ENCODE assay signal across 17 cellular contexts in the genomic region with DNA sequence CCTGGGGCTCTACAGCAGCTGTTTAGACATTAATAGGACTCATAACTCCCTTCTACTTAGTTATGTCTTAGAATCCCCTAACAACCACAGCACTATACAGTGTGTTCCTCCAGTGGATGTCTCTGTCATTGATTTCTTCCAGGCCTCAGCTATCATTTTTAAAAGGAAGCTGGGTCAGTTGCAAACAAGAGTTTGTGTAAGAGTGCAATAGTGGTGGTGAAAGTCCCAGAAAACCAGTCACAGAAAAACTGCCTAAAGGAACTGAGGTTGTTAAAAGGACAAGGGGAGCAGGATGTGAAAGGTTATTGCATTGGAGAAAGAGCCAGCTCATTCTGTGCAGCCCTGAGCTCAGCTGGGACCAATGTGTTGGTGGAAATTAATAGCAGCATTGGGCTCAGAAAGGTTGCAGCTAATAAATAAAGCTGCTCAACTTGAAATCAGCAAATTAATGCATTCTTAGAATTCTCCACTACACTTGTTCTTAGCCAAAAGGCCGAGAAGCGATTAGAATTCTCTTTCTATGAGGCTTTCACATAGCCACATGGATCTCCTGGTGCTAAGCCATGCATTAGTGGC. TPM values are rescaled to one million over a fixed set of nuclear protein-coding genes. Genes with fewer than 3 reads are reported as not detected.
A peak's percentile ranks its signal among the peaks of the same experiment; 100 is the strongest.
DNase-seq lines count a peak whose midpoint lies in the region; ATAC-seq and TF ChIP-seq lines count a peak whose summit lies in the region.
"Had no signal": no experiment of that assay in that cellular context is flagged by ENCODE, and none has a peak within 500 bp of the region (broad histone marks: within the 10 kb centered on the region; RNA-seq: fewer than 3 reads in every experiment).

No MANE protein-coding gene starts in this region.

- peaks cover 4% of the 10 kb centered on the region for H3K4me1 Mint-ChIP-seq in chondrocyte (ENCODE audit: low read depth)
- H3K4me1 Mint-ChIP-seq in nephron: peaks cover 5% of the 10 kb centered on the region

- H3K27me3 Mint-ChIP-seq in chondrocyte (ENCODE audit: low read depth): no peaks in the 10 kb centered on the region
- H3K27me3 Mint-ChIP-seq in nephron (ENCODE audit: low read depth): no peaks in the 10 kb centered on the region

- H2AK5ac ChIP-seq in IMR-90 (ENCODE audit: low read depth, low read length): no peak overlapping the region

- TF ChIP-seq RAD21 in IMR-90 (IDR thresholded peaks at IDR 0.05; ENCODE audit: low read length): no peak

- H4K20me1 ChIP-seq in IMR-90 (ENCODE audit: insufficient read depth, low read length): no peaks in the 10 kb centered on the region

- no peak overlapping the region for H3K14ac ChIP-seq in IMR-90 (replicated peaks; ENCODE audit: low read depth, low read length)

- no CpG with 5 or more reads among the region's 2 CpGs for WGBS in IMR-90 (ENCODE audit: extremely low coverage in 2 of 2, insufficient read length in 1 of 2), 2 experiments

- TF ChIP-seq CTCF in BJ (IDR thresholded peaks at IDR 0.05; ENCODE audit: insufficient read depth, low read depth, low read length) (no peak), IMR-90 (conservative IDR thresholded peaks at IDR 0.05; ENCODE audit: low read depth, low read length) (no peak), chondrocyte (IDR thresholded peaks at IDR 0.05) (no peak), nephron (IDR thresholded peaks at IDR 0.05; ENCODE audit: unreplicated experiment in 3 of 3) (no peak)

- H3K36me3 Mint-ChIP-seq in chondrocyte (ENCODE audit: low read depth): peaks cover 28% of the 10 kb centered on the region
- H3K36me3 Mint-ChIP-seq in nephron (ENCODE audit: low read depth): peaks cover 74% of the 10 kb centered on the region

- H2BK15ac ChIP-seq in IMR-90 (ENCODE audit: low read depth, low read length): no peak overlapping the region

- H4K5ac ChIP-seq in IMR-90 (ENCODE audit: low read depth, low read length): no peak overlapping the region

- CTCF ChIA-PET in BJ (lab: Yijun Ruan, JAX) (interaction anchor here (0.9 to 1.2 kb wide), 2 partner anchors 13 to 100 kb away, joined by 3 to 4 read pairs; no protein-coding TSS in a partner anchor), IMR-90 (lab: Yijun Ruan, JAX) (interaction anchor here (0.6 kb wide), 1 partner anchor 594 kb away, joined by 3 read pairs; no protein-coding TSS in a partner anchor)

- POLR2A ChIA-PET in BJ (lab: Charles Lee) (interaction anchor here (0.6 to 0.9 kb wide), 3 partner anchors 14 to 247 kb away, joined by 3 to 4 read pairs (median 3); no protein-coding TSS in a partner anchor), IMR-90 (lab: Charles Lee; ENCODE audit: unreplicated experiment) (no interaction called here)

- no peak overlapping the region; a peak in 1 of 4 replicates for H4K8ac ChIP-seq in IMR-90 (ENCODE audit: low read depth in 2 of 2, low read length in 2 of 2)

- H3K23ac ChIP-seq in IMR-90 (ENCODE audit: low read depth, low read length): no peak overlapping the region

- H3K4me3 Mint-ChIP-seq in chondrocyte (ENCODE audit: unreplicated experiment) (no peak overlapping the region), nephron (no peak overlapping the region)

- H3K27ac ChIP-seq in IMR-90 (ENCODE audit: insufficient read depth, low read length): no peak overlapping the region
- H3K27ac ChIP-seq: A549 had no signal

- dilution Hi-C loops in IMR-90 (cut with HindIII; ENCODE audit: low sequenced_read_pairs, unreplicated experiment): no loop called here

- no peaks in the 10 kb centered on the region for H3K4me1 ChIP-seq in IMR-90 (ENCODE audit: control insufficient read depth, insufficient read depth, low read length)
- H3K4me1 ChIP-seq: A549 had no signal

- no peak overlapping the region for H3K4ac ChIP-seq in IMR-90 (ENCODE audit: low read depth, low read length)

- H2AK9ac ChIP-seq in IMR-90 (replicated peaks; ENCODE audit: low read depth, low read length, poor library complexity): no peak overlapping the region

- H3K9me3 ChIP-seq in IMR-90 (ENCODE audit: control insufficient read depth, insufficient read depth, low read length): peaks cover 2% of the 10 kb centered on the region; the same call in 1 of the 2 replicates
- H3K9me3 ChIP-seq: A549 had no signal

- ATAC-seq in IMR-90 (ENCODE audit: low read depth): peak; percentile 40; the same call in 1 of the 2 replicates
- ATAC-seq: A549, PC-3 had no signal

- no peak overlapping the region for H3K18ac ChIP-seq in IMR-90 (ENCODE audit: low read depth, low read length)

- H3K27ac Mint-ChIP-seq in chondrocyte (ENCODE audit: unreplicated experiment) (peak overlapping the region; percentile 60), nephron (peak overlapping the region; percentile 26 to 70 (median 30))

- TF ChIP-seq POLR2A in IMR-90 (IDR thresholded peaks at IDR 0.05; ENCODE audit: low read depth, low read length) (no peak), erythroblast (IDR thresholded peaks at IDR 0.05; ENCODE audit: low read length) (no peak)

- intact Hi-C loops in IMR-90 (cut with micrococcal nuclease): no loop called here

- peaks cover 20% of the 10 kb centered on the region for H3K9me3 Mint-ChIP-seq in chondrocyte (ENCODE audit: low read depth)
- peaks cover 18% of the 10 kb centered on the region for H3K9me3 Mint-ChIP-seq in nephron

- peaks cover 0 to 1% of the 10 kb centered on the region in 2 experiments; a peak in 1 of 4 replicates for H3K79me1 ChIP-seq in IMR-90 (ENCODE audit: low read depth in 1 of 2, low read length in 2 of 2)

- H3K36me3 ChIP-seq in BJ (ENCODE audit: control insufficient read depth, insufficient read depth, low read length) (peaks cover 3% of the 10 kb centered on the region; the same call in 1 of the 2 replicates), IMR-90 (ENCODE audit: control insufficient read depth, insufficient read depth, low read length) (peaks cover 5% of the 10 kb centered on the region; the same call in 1 of the 2 replicates)

- in situ Hi-C loops in IMR-90 (cut with MboI; ENCODE audit: low sequenced_read_pairs): no loop called here

- DNase-seq in BJ (ENCODE audit: low read depth) (peak; percentile 51), IMR-90 (no peak), chondrocyte (ENCODE audit: low spot score) (no peak), Kasumi-1 (lab: John Stamatoyannopoulos, UW) (no peak), erythroblast (lab: John Stamatoyannopoulos, UW) (no peak), mucosa of gallbladder (ENCODE audit: low spot score) (no peak)
- DNase-seq: C1 segment of cervical spinal cord, HCEC 1CT, NCI-H1436, NCI-H2029, NCI-H345, NCI-H526, PC-3, RPMI8226, SIG-M5 had no signal

- H2BK120ac ChIP-seq in IMR-90 (ENCODE audit: low read depth, low read length): no peak overlapping the region

- H4K91ac ChIP-seq in IMR-90 (ENCODE audit: insufficient read depth, low read depth, low read length): no peak overlapping the region

- H3K56ac ChIP-seq in IMR-90 (ENCODE audit: extremely low read depth, insufficient read depth, low read length): no peak overlapping the region

- no TSS peak for BruUV-seq in IMR-90 (replicated peaks; lab: Mats Ljungman, UMichigan)

- H2BK5ac ChIP-seq in IMR-90 (ENCODE audit: low read depth, low read length, poor library complexity, severe bottlenecking): no peak overlapping the region

- H3K9me1 ChIP-seq in IMR-90 (ENCODE audit: insufficient read depth, low read length): peaks cover 4% of the 10 kb centered on the region; the same call in 1 of the 2 replicates

- H2AFZ ChIP-seq in IMR-90 (replicated peaks; ENCODE audit: low read length, poor library complexity): no peak overlapping the region

- H3K4me2 ChIP-seq in IMR-90 (ENCODE audit: low read depth, low read length): no peak overlapping the region
- H3K4me2 ChIP-seq: A549 had no signal

- H2BK20ac ChIP-seq in IMR-90 (ENCODE audit: low read depth, low read length): no peak overlapping the region

- H3K27me3 ChIP-seq in BJ (ENCODE audit: control insufficient read depth, insufficient read depth, low read length): no peaks in the 10 kb centered on the region
- no peaks in the 10 kb centered on the region for H3K27me3 ChIP-seq in IMR-90 (ENCODE audit: control insufficient read depth, insufficient read depth, low read length)

- H3K4me3 ChIP-seq in BJ (ENCODE audit: low read depth, low read length) (no peak overlapping the region), IMR-90 (ENCODE audit: insufficient read depth, low read depth, low read length) (no peak overlapping the region)
- H3K4me3 ChIP-seq: A549 had no signal

- H3K9ac ChIP-seq in IMR-90 (ENCODE audit: low read depth, low read length): no peak overlapping the region

TF ChIP-seq in IMR-90, 13 proteins besides CTCF, POLR2A, EP300 and RAD21:
- TF ChIP-seq MAFK (IDR thresholded peaks at IDR 0.05; ENCODE audit: low read depth, low read length): no peak
- no peak for TF ChIP-seq MAZ (IDR thresholded peaks at IDR 0.05; ENCODE audit: borderline replicate concordance, low read depth, low read length)
- TF ChIP-seq CEBPB (IDR thresholded peaks at IDR 0.05; ENCODE audit: low read depth, low read length): no peak

RNA-seq across cellular contexts. Expression of gene NREP, which starts 34.9 kb away (rescaled TPM):
- polyA plus RNA-seq in BJ (2011; rRNA removed) (387 and 609 TPM in 2 replicates), IMR-90 (2012; rRNA removed) (246 and 277 TPM in 2 replicates)
- polyA minus RNA-seq in BJ (2011; rRNA and poly(A)+ RNA removed): 227 and 255 TPM in 2 replicates
- total RNA-seq in IMR-90 (2012; rRNA removed) (178 and 234 TPM in 2 replicates), chondrocyte (595 to 1,006 TPM (median 987 TPM) in 3 replicates), mucosa of gallbladder (51.2 TPM)
- polyA plus RNA-seq in IMR-90 (2012; cell fraction: cytosol; rRNA removed): 42.7 and 48.6 TPM in 2 replicates
- polyA plus RNA-seq in IMR-90 (2012; cell fraction: nucleus; rRNA removed; ENCODE audit: low replicate concordance): 62.1 and 406 TPM in 2 replicates
